In the genomic region with DNA sequence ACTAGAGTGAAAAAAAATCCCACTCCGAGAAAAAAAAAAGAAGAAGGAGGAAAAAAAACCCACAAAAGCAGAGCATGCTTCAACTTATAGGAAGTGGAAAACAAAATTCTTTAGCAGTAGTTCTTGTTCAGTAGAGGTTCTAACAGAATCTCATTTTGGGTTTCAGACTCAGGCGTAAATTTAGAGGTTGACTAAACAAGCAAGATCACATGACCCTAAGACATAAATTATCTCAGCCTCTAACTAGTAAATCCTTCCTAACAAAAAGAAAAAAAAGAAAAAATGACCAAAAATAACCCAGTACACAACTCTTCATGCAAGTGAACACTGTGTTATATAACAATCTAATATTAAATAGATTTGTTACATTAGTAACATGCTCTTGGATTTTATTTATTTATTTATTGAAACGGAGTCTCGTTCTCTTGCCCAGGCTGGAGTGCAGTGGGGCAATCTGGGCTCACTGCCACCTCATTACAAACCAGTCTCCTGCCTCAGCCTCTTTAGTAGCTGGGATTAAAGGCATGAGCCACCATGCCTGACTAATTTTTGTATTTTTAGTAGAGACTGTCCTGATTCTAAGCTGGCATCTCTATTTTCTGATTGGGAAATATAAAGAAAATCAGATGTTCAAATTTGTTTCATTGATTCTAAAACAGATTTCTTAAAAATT, we compare ENCODE assay signal across 10 cellular contexts. TPM values are rescaled to one million over a fixed set of nuclear protein-coding genes. Genes with fewer than 3 reads are reported as not detected.
DNase-seq lines count a peak whose midpoint lies in the region; ATAC-seq and TF ChIP-seq lines count a peak whose summit lies in the region.
"Had no signal": no experiment of that assay in that cellular context is flagged by ENCODE, and none has a peak within 500 bp of the region (broad histone marks: within the 10 kb centered on the region; RNA-seq: fewer than 3 reads in every experiment).

No MANE protein-coding gene starts in this region.

- H3K4me3 ChIP-seq in heart left ventricle (no peak overlapping the region), astrocyte of the spinal cord (ENCODE audit: low read depth, low read length) (no peak overlapping the region), vagina (no peak overlapping the region), SJCRH30 (no peak overlapping the region)

- TF ChIP-seq CTCF in heart left ventricle (IDR thresholded peaks at IDR 0.05) (no peak), astrocyte of the spinal cord (IDR thresholded peaks at IDR 0.05; ENCODE audit: low read depth, low read length) (no peak), vagina (IDR thresholded peaks at IDR 0.05) (no peak)

- TF ChIP-seq POLR2A in heart left ventricle (IDR thresholded peaks at IDR 0.05) (no peak), vagina (IDR thresholded peaks at IDR 0.05) (no peak)

- no peaks in the 10 kb centered on the region for H3K27me3 ChIP-seq in heart left ventricle
- H3K27me3 ChIP-seq in vagina, result no peaks in the 10 kb centered on the region
- no peaks in the 10 kb centered on the region for H3K27me3 ChIP-seq in SJCRH30

- H3K4me1 ChIP-seq in heart left ventricle (peaks cover 0 to 32% (median 8%) of the 10 kb centered on the region in 12 donors), vagina (peaks cover 16% of the 10 kb centered on the region), SJCRH30 (no peaks in the 10 kb centered on the region)

- H3K36me3 ChIP-seq in heart left ventricle, result peaks cover 0 to 100% (median 85%) of the 10 kb centered on the region in 9 donors
- peaks cover 0 to 28% of the 10 kb centered on the region in 2 donors for H3K36me3 ChIP-seq in vagina
- H3K36me3 ChIP-seq in SJCRH30, result peaks cover 82% of the 10 kb centered on the region

- WGBS in heart left ventricle, 4 donors, result 72 to 83% (median 77%) methylated on average over 4 of the region's 4 CpGs

- DNase-seq in left cardiac atrium (no peak), heart left ventricle (no peak), astrocyte of the spinal cord (ENCODE audit: low read depth, low spot score) (peak; percentile 21), left kidney (ENCODE audit: low read depth, low spot score) (peak; percentile 20), vagina (ENCODE audit: extremely low spot score in 2 of 2) (no peak), DMS 273 (lab: John Stamatoyannopoulos, UW; ENCODE audit: unreplicated experiment) (no peak), SJCRH30 (no peak)
- DNase-seq: stimulated activated CD4-positive, alpha-beta T cell treated with anti-CD3 and anti-CD28 coated beads, Interleukin-2, amount 100 ng/mL, for 48 hours had no signal

- no peak overlapping the region for H3K27ac ChIP-seq in heart left ventricle
- H3K27ac ChIP-seq in vagina, result peak overlapping the region; percentile 44
- H3K27ac ChIP-seq in SJCRH30, result no peak overlapping the region
- H3K27ac ChIP-seq: VCaP had no signal

- intact Hi-C loops in left cardiac atrium (cut with DNase I) (no loop called here), heart left ventricle (cut with DNase I) (no loop called here), vagina (cut with DNase I) (no loop called here)

- H3K9me3 ChIP-seq in heart left ventricle, result no peaks in the 10 kb centered on the region
- H3K9me3 ChIP-seq in vagina, result no peaks in the 10 kb centered on the region
- H3K9me3 ChIP-seq in SJCRH30 (replicated peaks), result no peaks in the 10 kb centered on the region

- in situ Hi-C loops in astrocyte of the spinal cord (cut with HindIII; ENCODE audit: low sequenced_read_pairs), result no loop called here

- ATAC-seq in left cardiac atrium (peak; percentile 23 to 52), heart left ventricle (no peak), HG02973 (IDR thresholded peaks at IDR 0.05; ENCODE audit: unreplicated experiment) (no peak)

RNA-seq across cellular contexts. Expression of gene PPP4R3B, which starts 35.4 kb away (rescaled TPM):
- 10 to 100 TPM; 29.9 to 30.6 TPM for total RNA-seq in left cardiac atrium
- 10 to 100 TPM; 21.0 to 32.4 (median 23.5) TPM for total RNA-seq in heart left ventricle
- polyA plus RNA-seq in heart left ventricle, result 10 to 100 TPM in 1 of 2 donors, 1 to 10 TPM in 1; 9.9 to 17.7 TPM
- 44.9 TPM for total RNA-seq in vagina
- total RNA-seq in SJCRH30 (2014; rRNA removed; shearing (Covaris generic)), result 83.5 and 88.9 TPM in 2 replicates

Comparison
In these comparisons a context has a peak if more than half of its experiments do, and no peak if none do; other contexts are left out.
1. ATAC-seq: peak in left cardiac atrium (2 of 2); none in heart left ventricle (0 of 4) and HG02973 (single experiment).
2. DNase-seq: peak in astrocyte of the spinal cord (single experiment) and left kidney (single experiment); none in left cardiac atrium (single experiment), heart left ventricle (0 of 5), vagina (0 of 2), DMS 273 (single experiment) and SJCRH30 (0 of 2).